Comparison of ENCODE assay signal across 21 cellular contexts in the genomic region with DNA sequence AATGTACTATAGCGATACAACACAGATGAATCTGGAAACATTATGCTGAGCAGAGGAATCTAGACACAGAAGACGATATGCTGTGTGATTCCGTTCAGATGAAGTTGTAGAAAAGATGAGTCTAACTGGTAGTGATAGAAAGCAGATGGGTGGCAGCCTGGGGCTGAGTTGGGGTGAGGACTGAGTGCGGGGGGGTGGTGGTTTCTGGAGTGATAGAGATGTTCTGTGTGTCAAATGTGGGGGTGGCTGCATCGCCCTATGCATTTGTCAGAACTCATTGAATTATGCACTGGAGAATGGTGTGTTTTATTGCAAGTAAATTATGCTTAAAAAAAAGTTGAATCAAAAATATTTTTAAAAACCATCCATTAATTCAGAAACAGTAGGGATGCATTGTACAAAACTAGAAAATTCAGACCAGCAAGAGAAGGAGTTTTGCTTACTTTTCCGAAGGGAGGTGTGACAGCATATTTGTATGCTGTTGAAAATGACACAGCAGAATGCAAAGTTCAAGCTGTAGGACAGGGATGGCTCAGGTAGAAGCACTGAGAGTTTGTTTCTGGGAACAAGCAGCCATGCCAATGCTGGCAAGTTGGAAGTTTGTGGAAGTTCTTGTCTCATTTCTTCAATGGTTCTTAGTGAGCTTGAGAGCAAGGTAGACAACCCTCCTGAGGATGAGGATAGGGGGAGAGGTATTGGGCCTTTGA.
"Had no signal": no experiment of that assay in that cellular context is flagged by ENCODE, and none has a peak within 500 bp of the region (broad histone marks: within the 10 kb centered on the region; RNA-seq: fewer than 3 reads in every experiment).

No MANE protein-coding gene starts in this region.

- H3K4me3 Mint-ChIP-seq: dendritic cell treated with granulocyte-macrophage colony-stimulating factor and Interleukin-4, amounts not matched to agents 40 ng/mL and 50 ng/mL, for 4 days; effector memory CD8-positive, alpha-beta T cell; natural killer cell treated with Interleukin-12 subunit alpha and Interleukin-12 subunit beta and Interleukin-15 and Interleukin-18, amount 100 ng/mL, for 72 hours; stimulated activated memory B cell treated with anti-CD40 and anti-IgM and Interleukin-4, amounts not matched to agents 10 μg/mL and 1 μg/mL and 100 μg/mL, for 72 hours; stimulated activated naive CD8-positive, alpha-beta T cell treated with anti-CD3 and anti-CD28 coated beads, Interleukin-15, Interleukin-2, amounts not matched to agents 100 ng/mL and 50 ng/mL, for 24 hours had no signal

- H2AFZ ChIP-seq: parathyroid adenoma had no signal

- H3K9me3 ChIP-seq: esophagus squamous epithelium, prostate gland, spleen, tibial artery, upper lobe of right lung, vagina had no signal

- H3K4me1 ChIP-seq: parathyroid adenoma, prostate gland, upper lobe of right lung, vagina had no signal

- FAIRE-seq: frontal cortex had no signal

- DNase-seq: effector memory CD8-positive, alpha-beta T cell; esophagus squamous epithelium; islet precursor cell; mammary epithelial cell; retina; spleen; stimulated activated CD4-positive, alpha-beta T cell treated with anti-CD3 and anti-CD28 coated beads, Interleukin-15, amount 100 ng/mL, for 24 hours; stimulated activated CD4-positive, alpha-beta T cell treated with anti-CD3 and anti-CD28 coated beads, Interleukin-1b, Interleukin-23, amount 100 ng/mL, for 48 hours; stimulated activated CD4-positive, alpha-beta T cell treated with anti-CD3 and anti-CD28 coated beads, Interleukin-4, amount 100 ng/mL, for 24 hours; tibial artery; upper lobe of right lung had no signal

- H3K27ac ChIP-seq: esophagus squamous epithelium, parathyroid adenoma, prostate gland, spleen, tibial artery, upper lobe of right lung, vagina had no signal

- ATAC-seq: effector memory CD8-positive, alpha-beta T cell; left lobe of liver; natural killer cell treated with Interleukin-12 subunit alpha and Interleukin-12 subunit beta and Interleukin-15 and Interleukin-18, amount 100 ng/mL, for 72 hours; sciatic nerve; stimulated activated memory B cell treated with anti-CD40 and anti-IgM and Interleukin-4, amounts not matched to agents 10 μg/mL and 1 μg/mL and 100 μg/mL, for 72 hours; upper lobe of right lung had no signal

- H3K27ac Mint-ChIP-seq: dendritic cell treated with granulocyte-macrophage colony-stimulating factor and Interleukin-4, amounts not matched to agents 40 ng/mL and 50 ng/mL, for 4 days; effector memory CD8-positive, alpha-beta T cell; natural killer cell treated with Interleukin-12 subunit alpha and Interleukin-12 subunit beta and Interleukin-15 and Interleukin-18, amount 100 ng/mL, for 72 hours; stimulated activated memory B cell treated with anti-CD40 and anti-IgM and Interleukin-4, amounts not matched to agents 10 μg/mL and 1 μg/mL and 100 μg/mL, for 72 hours; stimulated activated naive CD8-positive, alpha-beta T cell treated with anti-CD3 and anti-CD28 coated beads, Interleukin-15, Interleukin-2, amounts not matched to agents 100 ng/mL and 50 ng/mL, for 24 hours had no signal

- H3K79me2 ChIP-seq: parathyroid adenoma had no signal

- H3K27me3 ChIP-seq: vagina had no signal

- H3K9ac ChIP-seq: parathyroid adenoma had no signal

- H3K4me3 ChIP-seq: esophagus squamous epithelium, prostate gland, spleen, tibial artery, upper lobe of right lung, vagina had no signal

- H3K4me1 Mint-ChIP-seq: stimulated activated memory B cell treated with anti-CD40 and anti-IgM and Interleukin-4, amounts not matched to agents 10 μg/mL and 1 μg/mL and 100 μg/mL, for 72 hours had no signal

- H3K36me3 Mint-ChIP-seq: natural killer cell treated with Interleukin-12 subunit alpha and Interleukin-12 subunit beta and Interleukin-15 and Interleukin-18, amount 100 ng/mL, for 72 hours; stimulated activated memory B cell treated with anti-CD40 and anti-IgM and Interleukin-4, amounts not matched to agents 10 μg/mL and 1 μg/mL and 100 μg/mL, for 72 hours had no signal

- H3K9me3 Mint-ChIP-seq: dendritic cell treated with granulocyte-macrophage colony-stimulating factor and Interleukin-4, amounts not matched to agents 40 ng/mL and 50 ng/mL, for 4 days; effector memory CD8-positive, alpha-beta T cell; natural killer cell treated with Interleukin-12 subunit alpha and Interleukin-12 subunit beta and Interleukin-15 and Interleukin-18, amount 100 ng/mL, for 72 hours; stimulated activated memory B cell treated with anti-CD40 and anti-IgM and Interleukin-4, amounts not matched to agents 10 μg/mL and 1 μg/mL and 100 μg/mL, for 72 hours; stimulated activated naive CD8-positive, alpha-beta T cell treated with anti-CD3 and anti-CD28 coated beads, Interleukin-15, Interleukin-2, amounts not matched to agents 100 ng/mL and 50 ng/mL, for 24 hours had no signal

- H3K36me3 ChIP-seq: esophagus squamous epithelium, prostate gland, spleen, tibial artery, upper lobe of right lung, vagina had no signal
